2 cellular contexts compared by ENCODE assay signal in the genomic region with DNA sequence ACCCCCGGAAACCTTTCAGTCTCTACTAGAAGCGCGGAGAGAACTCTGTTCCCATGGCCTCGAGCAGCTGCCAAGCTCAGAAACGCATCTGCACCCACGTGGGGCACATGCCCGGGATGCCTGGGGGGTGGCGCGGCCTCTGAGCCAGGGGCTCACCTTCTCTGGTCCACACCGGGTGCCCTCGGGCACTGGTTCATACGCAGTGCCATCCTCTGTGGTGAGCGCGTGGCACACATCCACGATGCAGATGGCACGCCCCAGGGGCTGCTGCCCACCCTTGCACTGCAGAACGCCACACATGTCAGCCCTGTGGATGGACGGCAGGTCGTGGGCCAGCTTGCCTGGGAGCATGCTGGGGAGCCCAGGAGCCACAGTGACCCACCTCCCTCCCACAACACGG.
A peak's percentile ranks its signal among the peaks of the same experiment; 100 is the strongest.
TF ChIP-seq lines count a peak whose summit lies in the region.

No MANE protein-coding gene starts in this region.

TF ChIP-seq in HEK293, 187 proteins besides CTCF, POLR2A, EP300 and RAD21:
- no peak for TF ChIP-seq ZNF596 (tag by site-specific recombination; IDR thresholded peaks at IDR 0.05)
- TF ChIP-seq, protein P1, sequence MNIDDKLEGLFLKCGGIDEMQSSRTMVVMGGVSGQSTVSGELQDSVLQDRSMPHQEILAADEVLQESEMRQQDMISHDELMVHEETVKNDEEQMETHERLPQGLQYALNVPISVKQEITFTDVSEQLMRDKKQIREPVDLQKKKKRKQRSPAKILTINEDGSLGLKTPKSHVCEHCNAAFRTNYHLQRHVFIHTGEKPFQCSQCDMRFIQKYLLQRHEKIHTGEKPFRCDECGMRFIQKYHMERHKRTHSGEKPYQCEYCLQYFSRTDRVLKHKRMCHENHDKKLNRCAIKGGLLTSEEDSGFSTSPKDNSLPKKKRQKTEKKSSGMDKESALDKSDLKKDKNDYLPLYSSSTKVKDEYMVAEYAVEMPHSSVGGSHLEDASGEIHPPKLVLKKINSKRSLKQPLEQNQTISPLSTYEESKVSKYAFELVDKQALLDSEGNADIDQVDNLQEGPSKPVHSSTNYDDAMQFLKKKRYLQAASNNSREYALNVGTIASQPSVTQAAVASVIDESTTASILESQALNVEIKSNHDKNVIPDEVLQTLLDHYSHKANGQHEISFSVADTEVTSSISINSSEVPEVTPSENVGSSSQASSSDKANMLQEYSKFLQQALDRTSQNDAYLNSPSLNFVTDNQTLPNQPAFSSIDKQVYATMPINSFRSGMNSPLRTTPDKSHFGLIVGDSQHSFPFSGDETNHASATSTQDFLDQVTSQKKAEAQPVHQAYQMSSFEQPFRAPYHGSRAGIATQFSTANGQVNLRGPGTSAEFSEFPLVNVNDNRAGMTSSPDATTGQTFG (tag by site-specific recombination; IDR thresholded peaks at IDR 0.05; ENCODE audit: borderline replicate concordance), result no peak
- TF ChIP-seq, protein P2, sequence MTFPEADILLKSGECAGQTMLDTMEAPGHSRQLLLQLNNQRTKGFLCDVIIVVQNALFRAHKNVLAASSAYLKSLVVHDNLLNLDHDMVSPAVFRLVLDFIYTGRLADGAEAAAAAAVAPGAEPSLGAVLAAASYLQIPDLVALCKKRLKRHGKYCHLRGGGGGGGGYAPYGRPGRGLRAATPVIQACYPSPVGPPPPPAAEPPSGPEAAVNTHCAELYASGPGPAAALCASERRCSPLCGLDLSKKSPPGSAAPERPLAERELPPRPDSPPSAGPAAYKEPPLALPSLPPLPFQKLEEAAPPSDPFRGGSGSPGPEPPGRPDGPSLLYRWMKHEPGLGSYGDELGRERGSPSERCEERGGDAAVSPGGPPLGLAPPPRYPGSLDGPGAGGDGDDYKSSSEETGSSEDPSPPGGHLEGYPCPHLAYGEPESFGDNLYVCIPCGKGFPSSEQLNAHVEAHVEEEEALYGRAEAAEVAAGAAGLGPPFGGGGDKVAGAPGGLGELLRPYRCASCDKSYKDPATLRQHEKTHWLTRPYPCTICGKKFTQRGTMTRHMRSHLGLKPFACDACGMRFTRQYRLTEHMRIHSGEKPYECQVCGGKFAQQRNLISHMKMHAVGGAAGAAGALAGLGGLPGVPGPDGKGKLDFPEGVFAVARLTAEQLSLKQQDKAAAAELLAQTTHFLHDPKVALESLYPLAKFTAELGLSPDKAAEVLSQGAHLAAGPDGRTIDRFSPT (tag by site-specific recombination; IDR thresholded peaks at IDR 0.05), result 0 out of 2 replicates have a peak, but pooled peaks have one; percentile 13
TF ChIP-seq in HEK293: peak in this region for 1.

TF ChIP-seq in GM12878, 131 proteins besides CTCF, POLR2A, EP300 and RAD21:
- no peak for TF ChIP-seq CHD4 (IDR thresholded peaks at IDR 0.05)
- TF ChIP-seq CBX3 (IDR thresholded peaks at IDR 0.05; ENCODE audit: borderline replicate concordance, low read depth), result no peak
- TF ChIP-seq, protein P3, sequence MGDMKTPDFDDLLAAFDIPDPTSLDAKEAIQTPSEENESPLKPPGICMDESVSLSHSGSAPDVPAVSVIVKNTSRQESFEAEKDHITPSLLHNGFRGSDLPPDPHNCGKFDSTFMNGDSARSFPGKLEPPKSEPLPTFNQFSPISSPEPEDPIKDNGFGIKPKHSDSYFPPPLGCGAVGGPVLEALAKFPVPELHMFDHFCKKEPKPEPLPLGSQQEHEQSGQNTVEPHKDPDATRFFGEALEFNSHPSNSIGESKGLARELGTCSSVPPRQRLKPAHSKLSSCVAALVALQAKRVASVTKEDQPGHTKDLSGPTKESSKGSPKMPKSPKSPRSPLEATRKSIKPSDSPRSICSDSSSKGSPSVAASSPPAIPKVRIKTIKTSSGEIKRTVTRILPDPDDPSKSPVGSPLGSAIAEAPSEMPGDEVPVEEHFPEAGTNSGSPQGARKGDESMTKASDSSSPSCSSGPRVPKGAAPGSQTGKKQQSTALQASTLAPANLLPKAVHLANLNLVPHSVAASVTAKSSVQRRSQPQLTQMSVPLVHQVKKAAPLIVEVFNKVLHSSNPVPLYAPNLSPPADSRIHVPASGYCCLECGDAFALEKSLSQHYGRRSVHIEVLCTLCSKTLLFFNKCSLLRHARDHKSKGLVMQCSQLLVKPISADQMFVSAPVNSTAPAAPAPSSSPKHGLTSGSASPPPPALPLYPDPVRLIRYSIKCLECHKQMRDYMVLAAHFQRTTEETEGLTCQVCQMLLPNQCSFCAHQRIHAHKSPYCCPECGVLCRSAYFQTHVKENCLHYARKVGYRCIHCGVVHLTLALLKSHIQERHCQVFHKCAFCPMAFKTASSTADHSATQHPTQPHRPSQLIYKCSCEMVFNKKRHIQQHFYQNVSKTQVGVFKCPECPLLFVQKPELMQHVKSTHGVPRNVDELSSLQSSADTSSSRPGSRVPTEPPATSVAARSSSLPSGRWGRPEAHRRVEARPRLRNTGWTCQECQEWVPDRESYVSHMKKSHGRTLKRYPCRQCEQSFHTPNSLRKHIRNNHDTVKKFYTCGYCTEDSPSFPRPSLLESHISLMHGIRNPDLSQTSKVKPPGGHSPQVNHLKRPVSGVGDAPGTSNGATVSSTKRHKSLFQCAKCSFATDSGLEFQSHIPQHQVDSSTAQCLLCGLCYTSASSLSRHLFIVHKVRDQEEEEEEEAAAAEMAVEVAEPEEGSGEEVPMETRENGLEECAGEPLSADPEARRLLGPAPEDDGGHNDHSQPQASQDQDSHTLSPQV (IDR thresholded peaks at IDR 0.05), result no peak
- no peak for TF ChIP-seq DPF2 (IDR thresholded peaks at IDR 0.05)
- TF ChIP-seq, protein P4, sequence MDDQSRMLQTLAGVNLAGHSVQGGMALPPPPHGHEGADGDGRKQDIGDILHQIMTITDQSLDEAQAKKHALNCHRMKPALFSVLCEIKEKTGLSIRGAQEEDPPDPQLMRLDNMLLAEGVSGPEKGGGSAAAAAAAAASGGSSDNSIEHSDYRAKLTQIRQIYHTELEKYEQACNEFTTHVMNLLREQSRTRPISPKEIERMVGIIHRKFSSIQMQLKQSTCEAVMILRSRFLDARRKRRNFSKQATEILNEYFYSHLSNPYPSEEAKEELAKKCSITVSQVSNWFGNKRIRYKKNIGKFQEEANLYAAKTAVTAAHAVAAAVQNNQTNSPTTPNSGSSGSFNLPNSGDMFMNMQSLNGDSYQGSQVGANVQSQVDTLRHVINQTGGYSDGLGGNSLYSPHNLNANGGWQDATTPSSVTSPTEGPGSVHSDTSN (IDR thresholded peaks at IDR 0.05; ENCODE audit: insufficient replicate concordance, low read depth, low read length), result no peak
- TF ChIP-seq PAX5 (IDR thresholded peaks at IDR 0.05; ENCODE audit: borderline replicate concordance, low read depth, low read length), result no peak
- TF ChIP-seq, protein P5, sequence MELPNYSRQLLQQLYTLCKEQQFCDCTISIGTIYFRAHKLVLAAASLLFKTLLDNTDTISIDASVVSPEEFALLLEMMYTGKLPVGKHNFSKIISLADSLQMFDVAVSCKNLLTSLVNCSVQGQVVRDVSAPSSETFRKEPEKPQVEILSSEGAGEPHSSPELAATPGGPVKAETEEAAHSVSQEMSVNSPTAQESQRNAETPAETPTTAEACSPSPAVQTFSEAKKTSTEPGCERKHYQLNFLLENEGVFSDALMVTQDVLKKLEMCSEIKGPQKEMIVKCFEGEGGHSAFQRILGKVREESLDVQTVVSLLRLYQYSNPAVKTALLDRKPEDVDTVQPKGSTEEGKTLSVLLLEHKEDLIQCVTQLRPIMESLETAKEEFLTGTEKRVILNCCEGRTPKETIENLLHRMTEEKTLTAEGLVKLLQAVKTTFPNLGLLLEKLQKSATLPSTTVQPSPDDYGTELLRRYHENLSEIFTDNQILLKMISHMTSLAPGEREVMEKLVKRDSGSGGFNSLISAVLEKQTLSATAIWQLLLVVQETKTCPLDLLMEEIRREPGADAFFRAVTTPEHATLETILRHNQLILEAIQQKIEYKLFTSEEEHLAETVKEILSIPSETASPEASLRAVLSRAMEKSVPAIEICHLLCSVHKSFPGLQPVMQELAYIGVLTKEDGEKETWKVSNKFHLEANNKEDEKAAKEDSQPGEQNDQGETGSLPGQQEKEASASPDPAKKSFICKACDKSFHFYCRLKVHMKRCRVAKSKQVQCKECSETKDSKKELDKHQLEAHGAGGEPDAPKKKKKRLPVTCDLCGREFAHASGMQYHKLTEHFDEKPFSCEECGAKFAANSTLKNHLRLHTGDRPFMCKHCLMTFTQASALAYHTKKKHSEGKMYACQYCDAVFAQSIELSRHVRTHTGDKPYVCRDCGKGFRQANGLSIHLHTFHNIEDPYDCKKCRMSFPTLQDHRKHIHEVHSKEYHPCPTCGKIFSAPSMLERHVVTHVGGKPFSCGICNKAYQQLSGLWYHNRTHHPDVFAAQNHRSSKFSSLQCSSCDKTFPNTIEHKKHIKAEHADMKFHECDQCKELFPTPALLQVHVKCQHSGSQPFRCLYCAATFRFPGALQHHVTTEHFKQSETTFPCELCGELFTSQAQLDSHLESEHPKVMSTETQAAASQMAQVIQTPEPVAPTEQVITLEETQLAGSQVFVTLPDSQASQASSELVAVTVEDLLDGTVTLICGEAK (IDR thresholded peaks at IDR 0.05; ENCODE audit: borderline replicate concordance), result no peak
- TF ChIP-seq TCF7 (IDR thresholded peaks at IDR 0.05; ENCODE audit: borderline replicate concordance), result no peak
- TF ChIP-seq, protein P6, sequence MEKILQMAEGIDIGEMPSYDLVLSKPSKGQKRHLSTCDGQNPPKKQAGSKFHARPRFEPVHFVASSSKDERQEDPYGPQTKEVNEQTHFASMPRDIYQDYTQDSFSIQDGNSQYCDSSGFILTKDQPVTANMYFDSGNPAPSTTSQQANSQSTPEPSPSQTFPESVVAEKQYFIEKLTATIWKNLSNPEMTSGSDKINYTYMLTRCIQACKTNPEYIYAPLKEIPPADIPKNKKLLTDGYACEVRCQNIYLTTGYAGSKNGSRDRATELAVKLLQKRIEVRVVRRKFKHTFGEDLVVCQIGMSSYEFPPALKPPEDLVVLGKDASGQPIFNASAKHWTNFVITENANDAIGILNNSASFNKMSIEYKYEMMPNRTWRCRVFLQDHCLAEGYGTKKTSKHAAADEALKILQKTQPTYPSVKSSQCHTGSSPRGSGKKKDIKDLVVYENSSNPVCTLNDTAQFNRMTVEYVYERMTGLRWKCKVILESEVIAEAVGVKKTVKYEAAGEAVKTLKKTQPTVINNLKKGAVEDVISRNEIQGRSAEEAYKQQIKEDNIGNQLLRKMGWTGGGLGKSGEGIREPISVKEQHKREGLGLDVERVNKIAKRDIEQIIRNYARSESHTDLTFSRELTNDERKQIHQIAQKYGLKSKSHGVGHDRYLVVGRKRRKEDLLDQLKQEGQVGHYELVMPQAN (conservative IDR thresholded peaks at IDR 0.05), result no peak
- TF ChIP-seq, protein P7, sequence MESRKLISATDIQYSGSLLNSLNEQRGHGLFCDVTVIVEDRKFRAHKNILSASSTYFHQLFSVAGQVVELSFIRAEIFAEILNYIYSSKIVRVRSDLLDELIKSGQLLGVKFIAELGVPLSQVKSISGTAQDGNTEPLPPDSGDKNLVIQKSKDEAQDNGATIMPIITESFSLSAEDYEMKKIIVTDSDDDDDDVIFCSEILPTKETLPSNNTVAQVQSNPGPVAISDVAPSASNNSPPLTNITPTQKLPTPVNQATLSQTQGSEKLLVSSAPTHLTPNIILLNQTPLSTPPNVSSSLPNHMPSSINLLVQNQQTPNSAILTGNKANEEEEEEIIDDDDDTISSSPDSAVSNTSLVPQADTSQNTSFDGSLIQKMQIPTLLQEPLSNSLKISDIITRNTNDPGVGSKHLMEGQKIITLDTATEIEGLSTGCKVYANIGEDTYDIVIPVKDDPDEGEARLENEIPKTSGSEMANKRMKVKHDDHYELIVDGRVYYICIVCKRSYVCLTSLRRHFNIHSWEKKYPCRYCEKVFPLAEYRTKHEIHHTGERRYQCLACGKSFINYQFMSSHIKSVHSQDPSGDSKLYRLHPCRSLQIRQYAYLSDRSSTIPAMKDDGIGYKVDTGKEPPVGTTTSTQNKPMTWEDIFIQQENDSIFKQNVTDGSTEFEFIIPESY (IDR thresholded peaks at IDR 0.05), result no peak
- no peak for TF ChIP-seq MEF2B (IDR thresholded peaks at IDR 0.05; ENCODE audit: partially characterized antibody, poor library complexity, severe bottlenecking)
- no peak for TF ChIP-seq NR2C2 (IDR thresholded peaks at IDR 0.05; ENCODE audit: borderline replicate concordance, control insufficient read depth, insufficient read length, low read depth)
- no peak for TF ChIP-seq STAT3 (IDR thresholded peaks at IDR 0.05; ENCODE audit: low read depth, low read length)
- no peak for TF ChIP-seq NBN (IDR thresholded peaks at IDR 0.05)
- no peak for TF ChIP-seq FOXK2 (IDR thresholded peaks at IDR 0.05)
- TF ChIP-seq CBX5 (IDR thresholded peaks at IDR 0.05; ENCODE audit: low read depth), result no peak
- no peak for TF ChIP-seq SMARCA5 (IDR thresholded peaks at IDR 0.05)
